ENCODE assay signal across 26 cellular contexts in the genomic region with DNA sequence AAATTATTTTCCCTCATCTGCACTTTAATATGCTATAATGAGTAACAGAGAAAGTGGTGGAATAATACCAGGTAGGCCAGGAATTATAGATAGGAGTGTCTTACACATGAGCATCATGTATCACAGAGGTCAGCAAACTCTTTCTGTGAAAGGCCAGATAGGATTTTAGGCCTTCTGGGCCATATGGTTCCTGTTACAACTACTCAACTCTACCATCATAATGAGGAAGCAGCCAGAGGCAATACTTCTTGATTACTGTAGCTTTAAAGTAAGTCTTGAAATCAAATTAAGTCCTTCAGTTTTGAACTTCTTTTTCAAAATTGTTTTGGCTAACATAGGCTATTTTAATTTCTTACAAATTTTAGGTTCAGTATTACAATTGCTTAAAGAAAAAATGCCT. TPM values are rescaled to one million over a fixed set of nuclear protein-coding genes. Genes with fewer than 3 reads are reported as not detected.
"Had no signal": no experiment of that assay in that cellular context is flagged by ENCODE, and none has a peak within 500 bp of the region (broad histone marks: within the 10 kb centered on the region; RNA-seq: fewer than 3 reads in every experiment).

No MANE protein-coding gene starts in this region.

- H3K27me3 ChIP-seq: hepatocyte, transverse colon had no signal

- DNase-seq: effector CD4-positive, alpha-beta T cell; endodermal cell; erythroblast; foreskin melanocyte; head of caudate nucleus; kidney; left cardiac atrium; left ventricle myocardium inferior; lower lobe of right lung; natural killer cell; posterior cingulate gyrus; stimulated activated CD4-positive, alpha-beta T cell treated with anti-CD3 and anti-CD28 coated beads, Interleukin-2, amount 100 ng/mL, for 24 hours; stimulated activated CD4-positive, alpha-beta T cell treated with anti-CD3 and anti-CD28 coated beads, Interleukin-4, amount 100 ng/mL, for 4 hours; stimulated activated naive B cell treated with anti-CD40 and anti-IgM and Interleukin-4, amounts not matched to agents 10 μg/mL and 1 μg/mL and 100 μg/mL, for 72 hours; stimulated activated naive CD8-positive, alpha-beta T cell treated with anti-CD3 and anti-CD28 coated beads, Interleukin-15, amount 100 ng/mL, for 72 hours; transverse colon had no signal

- H3K36me3 ChIP-seq: left ventricle myocardium inferior, lower lobe of right lung, thoracic aorta, transverse colon had no signal

- H2AFZ ChIP-seq: hepatocyte had no signal

- H3K4me1 ChIP-seq: left ventricle myocardium inferior, lower lobe of right lung had no signal

- H3K4me2 ChIP-seq: hepatocyte had no signal

- H3K27ac ChIP-seq: hepatocyte, left ventricle myocardium inferior, lower lobe of right lung, skin epidermis, thoracic aorta, transverse colon had no signal

- H3K4me3 ChIP-seq: hepatocyte, left ventricle myocardium inferior, lower lobe of right lung, skin epidermis, thoracic aorta, transverse colon had no signal

- H3K79me2 ChIP-seq: hepatocyte had no signal

- H3K9me3 ChIP-seq: lower lobe of right lung, thoracic aorta, transverse colon had no signal

RNA-seq across cellular contexts. Expression of gene CD2, which starts 54.6 kb away (rescaled TPM):
- total RNA-seq: dermis microvascular lymphatic vessel endothelial cell, endodermal cell, endothelial cell of umbilical vein, mesothelial cell of epicardium, myocyte, neural crest cell, osteocyte, pulmonary artery endothelial cell had no signal
- polyA plus RNA-seq: endothelial cell of umbilical vein had no signal
